In the genomic region with DNA sequence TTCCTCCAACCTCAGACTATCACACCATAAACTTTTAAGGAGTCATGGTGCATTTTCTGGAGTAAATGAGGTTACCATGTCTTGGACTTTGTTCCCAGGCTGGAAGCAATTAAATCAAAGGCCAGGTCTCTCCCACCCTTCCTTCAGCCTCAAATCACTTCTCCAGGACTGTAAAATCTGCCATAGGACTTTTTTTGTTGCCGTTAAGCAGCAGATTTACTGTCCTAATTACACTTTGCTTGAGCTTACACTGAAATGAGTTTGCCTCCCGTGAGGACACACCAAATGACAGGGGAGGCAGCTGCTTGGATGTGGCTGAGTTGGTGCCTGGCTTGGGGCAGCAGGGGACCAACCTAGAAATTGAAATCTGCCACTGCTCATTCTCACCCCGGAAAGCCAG, we compare ENCODE assay signal across 1 cellular context.
TF ChIP-seq lines count a peak whose summit lies in the region.

No MANE protein-coding gene starts in this region.

TF ChIP-seq in HepG2, 621 proteins besides CTCF, POLR2A, EP300 and RAD21:
- no peak for TF ChIP-seq ZFP36 (IDR thresholded peaks at IDR 0.05; ENCODE audit: borderline replicate concordance, low read depth, low read length, partially characterized antibody)
- no peak for TF ChIP-seq ZNF17 (CRISPR knock-in tag; IDR thresholded peaks at IDR 0.05)
- TF ChIP-seq, protein P1, sequence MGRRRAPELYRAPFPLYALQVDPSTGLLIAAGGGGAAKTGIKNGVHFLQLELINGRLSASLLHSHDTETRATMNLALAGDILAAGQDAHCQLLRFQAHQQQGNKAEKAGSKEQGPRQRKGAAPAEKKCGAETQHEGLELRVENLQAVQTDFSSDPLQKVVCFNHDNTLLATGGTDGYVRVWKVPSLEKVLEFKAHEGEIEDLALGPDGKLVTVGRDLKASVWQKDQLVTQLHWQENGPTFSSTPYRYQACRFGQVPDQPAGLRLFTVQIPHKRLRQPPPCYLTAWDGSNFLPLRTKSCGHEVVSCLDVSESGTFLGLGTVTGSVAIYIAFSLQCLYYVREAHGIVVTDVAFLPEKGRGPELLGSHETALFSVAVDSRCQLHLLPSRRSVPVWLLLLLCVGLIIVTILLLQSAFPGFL (CRISPR knock-in tag; IDR thresholded peaks at IDR 0.05) = no peak
- no peak for TF ChIP-seq ZNF530 (CRISPR knock-in tag; IDR thresholded peaks at IDR 0.05; ENCODE audit: low read depth)
- no peak for TF ChIP-seq ZNF570 (CRISPR knock-in tag; IDR thresholded peaks at IDR 0.05; ENCODE audit: borderline replicate concordance)
- TF ChIP-seq, protein P2, sequence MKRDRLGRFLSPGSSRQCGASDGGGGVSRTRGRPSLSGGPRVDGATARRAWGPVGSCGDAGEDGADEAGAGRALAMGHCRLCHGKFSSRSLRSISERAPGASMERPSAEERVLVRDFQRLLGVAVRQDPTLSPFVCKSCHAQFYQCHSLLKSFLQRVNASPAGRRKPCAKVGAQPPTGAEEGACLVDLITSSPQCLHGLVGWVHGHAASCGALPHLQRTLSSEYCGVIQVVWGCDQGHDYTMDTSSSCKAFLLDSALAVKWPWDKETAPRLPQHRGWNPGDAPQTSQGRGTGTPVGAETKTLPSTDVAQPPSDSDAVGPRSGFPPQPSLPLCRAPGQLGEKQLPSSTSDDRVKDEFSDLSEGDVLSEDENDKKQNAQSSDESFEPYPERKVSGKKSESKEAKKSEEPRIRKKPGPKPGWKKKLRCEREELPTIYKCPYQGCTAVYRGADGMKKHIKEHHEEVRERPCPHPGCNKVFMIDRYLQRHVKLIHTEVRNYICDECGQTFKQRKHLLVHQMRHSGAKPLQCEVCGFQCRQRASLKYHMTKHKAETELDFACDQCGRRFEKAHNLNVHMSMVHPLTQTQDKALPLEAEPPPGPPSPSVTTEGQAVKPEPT (CRISPR knock-in tag; IDR thresholded peaks at IDR 0.05; ENCODE audit: low read depth) = no peak
- no peak for TF ChIP-seq SP140L (CRISPR knock-in tag; IDR thresholded peaks at IDR 0.05; ENCODE audit: borderline replicate concordance)
- TF ChIP-seq STAG1 (CRISPR knock-in tag; IDR thresholded peaks at IDR 0.05) = no peak
- no peak for TF ChIP-seq SOX5 (CRISPR knock-in tag; IDR thresholded peaks at IDR 0.05; ENCODE audit: borderline replicate concordance)
- no peak for TF ChIP-seq ZNF296 (CRISPR knock-in tag; conservative IDR thresholded peaks at IDR 0.05)
- no peak for TF ChIP-seq FOXJ3 (CRISPR knock-in tag; IDR thresholded peaks at IDR 0.05; ENCODE audit: borderline replicate concordance)
